In genomic region chr1:74732960-74733615, GRCh38 we compare ENCODE assay signal across 8 cellular contexts. TPM values are rescaled to one million over a fixed set of nuclear protein-coding genes. Genes with fewer than 3 reads are reported as not detected.
DNase-seq lines count a peak whose midpoint lies in the region; ATAC-seq and TF ChIP-seq lines count a peak whose summit lies in the region.

Gene CRYZ, minus strand, starts transcription at chr1:74733050. Its CDS starts 8,229 bp downstream, at chr1:74724821.
Gene TYW3, plus strand, starts transcription at chr1:74733152. Its CDS starts 93 bp downstream, at chr1:74733245.

- DNase-seq in NCI-H1417 (lab: John Stamatoyannopoulos, UW) = peak; percentile 92 to 96 (median 92)
- DNase-seq in SW 1271 (lab: John Stamatoyannopoulos, UW) = peak; percentile 67 to 84
- DNase-seq in activated naive CD8-positive, alpha-beta T cell treated with anti-CD3 and anti-CD28 coated beads, Interleukin-2, amount 50 U/mL, for 16 hours (ENCODE audit: low read depth, low spot score) = peak; percentile 63
- DNase-seq in cardiac septum (ENCODE audit: low spot score) = peak; percentile 94
- peak; percentile 94 for DNase-seq in pons (ENCODE audit: low spot score)
- peak; percentile 77 for DNase-seq in type B pancreatic cell (ENCODE audit: extremely low spot score, unreplicated experiment)

- H3K36me3 Mint-ChIP-seq in type B pancreatic cell = peaks cover 21% of the 10 kb centered on the region

- TF ChIP-seq CTCF in type B pancreatic cell (conservative IDR thresholded peaks at IDR 0.05) = no peak

- H3K27me3 Mint-ChIP-seq in type B pancreatic cell = no peaks in the 10 kb centered on the region

- peak within 1 kb of the TSS; percentile 94 for H3K27ac Mint-ChIP-seq in type B pancreatic cell

- intact Hi-C loops in cardiac septum (cut with DNase I) = no loop called here

- H3K9me3 Mint-ChIP-seq in type B pancreatic cell = no peaks in the 10 kb centered on the region

- peaks cover 18% of the 10 kb centered on the region for H3K4me1 Mint-ChIP-seq in type B pancreatic cell (ENCODE audit: unreplicated experiment)

- TF ChIP-seq POLR2A in GM10847 (IDR thresholded peaks at IDR 0.05; ENCODE audit: extremely low read depth, insufficient read length) = peak; percentile 65

- H3K4me3 Mint-ChIP-seq in type B pancreatic cell = peak within 1 kb of the TSS; percentile 99

- ATAC-seq in HG02678 (IDR thresholded peaks at IDR 0.05; ENCODE audit: unreplicated experiment) = peak; percentile 64

RNA-seq across cellular contexts. Expression of gene CRYZ, which starts in this region (rescaled TPM):
- total RNA-seq in cardiac septum (31.0 TPM), type B pancreatic cell (ENCODE audit: low replicate concordance) (17.3 and 25.8 TPM in 2 replicates)

RNA-seq across cellular contexts. Expression of gene TYW3, which starts in this region (rescaled TPM):
- total RNA-seq in cardiac septum (24.4 TPM), type B pancreatic cell (ENCODE audit: low replicate concordance) (11.0 and 12.7 TPM in 2 replicates)

Comparison
In these comparisons a context has a peak if more than half of its experiments do, and no peak if none do; other contexts are left out.
1. Peak in every context shown above with its lines: DNase-seq and ATAC-seq.